Comparison of ENCODE assay signal across 14 cellular contexts in the genomic region with DNA sequence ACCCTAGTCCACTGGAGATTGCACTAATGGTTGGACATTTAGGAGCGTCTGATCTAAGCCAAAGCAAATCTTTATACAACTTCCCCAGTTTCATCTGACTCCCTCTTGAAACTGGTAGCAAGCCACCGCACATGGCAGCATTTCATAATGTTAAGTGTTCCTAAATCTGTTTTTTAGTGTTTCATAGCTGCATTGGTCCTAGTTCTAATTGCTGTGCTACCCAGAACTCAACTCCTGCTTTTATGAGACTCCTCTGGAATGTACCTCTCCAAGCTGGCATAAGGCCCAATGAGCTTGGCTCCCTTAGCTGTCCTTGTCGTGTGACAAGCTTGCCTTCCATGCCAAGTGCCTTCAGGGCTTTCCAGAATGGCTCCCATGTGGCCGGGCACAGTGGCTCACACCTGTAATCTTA.
DNase-seq lines count a peak whose midpoint lies in the region; ATAC-seq and TF ChIP-seq lines count a peak whose summit lies in the region.
"Had no signal": no experiment of that assay in that cellular context is flagged by ENCODE, and none has a peak within 500 bp of the region (broad histone marks: within the 10 kb centered on the region; RNA-seq: fewer than 3 reads in every experiment).

No MANE protein-coding gene starts in this region.

- H3K27ac ChIP-seq in body of pancreas (peak overlapping the region in 3 of 4 donors; percentile 17 to 51 (median 42)), thoracic aorta (peak overlapping the region; percentile 62 to 72)

- WGBS in body of pancreas, 2 donors, result 28 to 36% methylated on average over 4 of the region's 4 CpGs

- intact Hi-C loops in body of pancreas (cut with DNase I), result no loop called here

- no peak for TF ChIP-seq CTCF in body of pancreas (IDR thresholded peaks at IDR 0.05)
- TF ChIP-seq CTCF in thoracic aorta (IDR thresholded peaks at IDR 0.05), result no peak

- peak; percentile 75 for DNase-seq in LoVo (ENCODE audit: low spot score)
- DNase-seq in body of pancreas, result peak; percentile 71 to 87 (median 84)
- peak; percentile 38 for DNase-seq in kidney tubule cell (ENCODE audit: low spot score)
- DNase-seq in thoracic aorta (ENCODE audit: low spot score), result no peak
- no peak for DNase-seq in cortex of kidney (lab: John Stamatoyannopoulos, UW)
- DNase-seq: DMS153; effector memory CD4-positive, alpha-beta T cell; H7; KG1; mesendoderm; NCI-H2171 treated with DMSO at 0.1 percent for 48 hours had no signal

- H3K36me3 ChIP-seq in body of pancreas (replicated peaks in 1 of 2; ENCODE audit: insufficient read depth in 1 of 2, low read depth in 2 of 2), result no peaks in the 10 kb centered on the region
- H3K36me3 ChIP-seq in thoracic aorta, result no peaks in the 10 kb centered on the region

- TF ChIP-seq POLR2A in body of pancreas (IDR thresholded peaks at IDR 0.05), result no peak

- ATAC-seq in body of pancreas (peak; percentile 86), thoracic aorta (ENCODE audit: insufficient number of reproducible peaks, low FRiP score, low read depth) (peak; percentile 56), HG02763 (IDR thresholded peaks at IDR 0.05; ENCODE audit: unreplicated experiment) (no peak), GM21723 (IDR thresholded peaks at IDR 0.05; ENCODE audit: unreplicated experiment) (no peak)
- ATAC-seq: GM12878 had no signal

- H3K9me3 ChIP-seq in body of pancreas (no peaks in the 10 kb centered on the region), thoracic aorta (no peaks in the 10 kb centered on the region)

- H3K4me3 ChIP-seq in body of pancreas (no peak overlapping the region), thoracic aorta (no peak overlapping the region)
- H3K4me3 ChIP-seq: GM12878 had no signal

- H3K4me1 ChIP-seq in body of pancreas, result peaks cover 21% of the 10 kb centered on the region
- peaks cover 21 to 49% of the 10 kb centered on the region in 2 donors for H3K4me1 ChIP-seq in thoracic aorta (ENCODE audit: control insufficient read depth in 1 of 2, low read depth in 2 of 2)

- H3K27me3 ChIP-seq in body of pancreas, result no peaks in the 10 kb centered on the region
- no peaks in the 10 kb centered on the region for H3K27me3 ChIP-seq in thoracic aorta (replicated peaks; ENCODE audit: insufficient read depth)

Comparison
In these comparisons a context has a peak if more than half of its experiments do, and no peak if none do; other contexts are left out.
1. DNase-seq: peak in LoVo (single experiment), body of pancreas (4 of 4) and kidney tubule cell (single experiment); none in thoracic aorta (single experiment) and cortex of kidney (single experiment).
2. ATAC-seq: peak in body of pancreas (single experiment) and thoracic aorta (single experiment); none in HG02763 (single experiment) and GM21723 (single experiment).